Comparison of ENCODE assay signal across 1 cellular context in the genomic region with DNA sequence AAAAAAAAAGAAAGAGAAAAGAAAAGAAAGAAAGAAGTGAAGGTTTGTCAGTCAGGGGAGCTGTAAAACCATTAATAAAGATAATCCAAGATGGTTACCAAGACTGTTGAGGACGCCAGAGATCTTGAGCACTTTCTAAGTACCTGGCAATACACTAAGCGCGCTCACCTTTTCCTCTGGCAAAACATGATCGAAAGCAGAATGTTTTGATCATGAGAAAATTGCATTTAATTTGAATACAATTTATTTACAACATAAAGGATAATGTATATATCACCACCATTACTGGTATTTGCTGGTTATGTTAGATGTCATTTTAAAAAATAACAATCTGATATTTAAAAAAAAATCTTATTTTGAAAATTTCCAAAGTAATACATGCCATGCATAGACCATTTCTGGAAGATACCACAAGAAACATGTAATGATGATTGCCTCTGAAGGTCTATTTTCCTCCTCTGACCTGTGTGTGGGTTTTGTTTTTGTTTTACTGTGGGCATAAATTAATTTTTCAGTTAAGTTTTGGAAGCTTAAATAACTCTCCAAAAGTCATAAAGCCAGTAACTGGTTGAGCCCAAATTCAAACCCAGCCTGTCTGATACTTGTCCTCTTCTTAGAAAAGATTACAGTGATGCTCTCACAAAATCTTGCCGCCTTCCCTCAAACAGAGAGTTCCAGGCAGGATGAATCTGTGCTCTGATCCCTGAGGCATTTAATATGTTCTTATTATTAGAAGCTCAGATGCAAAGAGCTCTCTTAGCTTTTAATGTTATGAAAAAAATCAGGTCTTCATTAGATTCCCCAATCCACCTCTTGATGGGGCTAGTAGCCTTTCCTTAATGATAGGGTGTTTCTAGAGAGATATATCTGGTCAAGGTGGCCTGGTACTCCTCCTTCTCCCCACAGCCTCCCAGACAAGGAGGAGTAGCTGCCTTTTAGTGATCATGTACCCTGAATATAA.
TF ChIP-seq lines count a peak whose summit lies in the region.

No MANE protein-coding gene starts in this region.

TF ChIP-seq in IMR-90, 13 proteins besides CTCF, POLR2A, EP300 and RAD21:
- TF ChIP-seq CHD1 (IDR thresholded peaks at IDR 0.05; ENCODE audit: low read depth, low read length) (no peak), MAFK (IDR thresholded peaks at IDR 0.05; ENCODE audit: low read depth, low read length) (no peak), RCOR1 (IDR thresholded peaks at IDR 0.05; ENCODE audit: insufficient replicate concordance, low read length) (no peak), SMC3 (IDR thresholded peaks at IDR 0.05; ENCODE audit: low read depth, low read length) (peak; percentile 41)
- TF ChIP-seq, protein P1, sequence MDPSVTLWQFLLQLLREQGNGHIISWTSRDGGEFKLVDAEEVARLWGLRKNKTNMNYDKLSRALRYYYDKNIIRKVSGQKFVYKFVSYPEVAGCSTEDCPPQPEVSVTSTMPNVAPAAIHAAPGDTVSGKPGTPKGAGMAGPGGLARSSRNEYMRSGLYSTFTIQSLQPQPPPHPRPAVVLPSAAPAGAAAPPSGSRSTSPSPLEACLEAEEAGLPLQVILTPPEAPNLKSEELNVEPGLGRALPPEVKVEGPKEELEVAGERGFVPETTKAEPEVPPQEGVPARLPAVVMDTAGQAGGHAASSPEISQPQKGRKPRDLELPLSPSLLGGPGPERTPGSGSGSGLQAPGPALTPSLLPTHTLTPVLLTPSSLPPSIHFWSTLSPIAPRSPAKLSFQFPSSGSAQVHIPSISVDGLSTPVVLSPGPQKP (IDR thresholded peaks at IDR 0.05; ENCODE audit: borderline replicate concordance, low read depth, low read length), result no peak
